Comparison of ENCODE assay signal across 15 cellular contexts in genomic region chr18:12086249-12086648, GRCh38. TPM values are rescaled to one million over a fixed set of nuclear protein-coding genes. Genes with fewer than 3 reads are reported as not detected.
DNase-seq lines count a peak whose midpoint lies in the region; ATAC-seq and TF ChIP-seq lines count a peak whose summit lies in the region.
"Had no signal": no experiment of that assay in that cellular context is flagged by ENCODE, and none has a peak within 500 bp of the region (broad histone marks: within the 10 kb centered on the region; RNA-seq: fewer than 3 reads in every experiment).

No MANE protein-coding gene starts in this region.

- peak overlapping the region in 1 of 2 donors; percentile 69 for H3K27ac Mint-ChIP-seq in stimulated activated naive CD8-positive, alpha-beta T cell treated with anti-CD3 and anti-CD28 coated beads, Interleukin-15, amount 100 ng/mL, for 72 hours
- H3K27ac Mint-ChIP-seq: type B pancreatic cell had no signal

- H3K9me2 ChIP-seq in OCI-LY7 (ENCODE audit: insufficient read depth, low read length): no peaks in the 10 kb centered on the region

- H3K27ac ChIP-seq in lower lobe of right lung: no peak overlapping the region
- no peak overlapping the region for H3K27ac ChIP-seq in aorta (ENCODE audit: low read depth in 1 of 2, low read length in 2 of 2)
- no peak overlapping the region for H3K27ac ChIP-seq in OCI-LY7 (ENCODE audit: low read depth, low read length, poor library complexity, severe bottlenecking)

- no peak overlapping the region for H3K4me3 Mint-ChIP-seq in stimulated activated naive CD8-positive, alpha-beta T cell treated with anti-CD3 and anti-CD28 coated beads, Interleukin-15, amount 100 ng/mL, for 72 hours
- H3K4me3 Mint-ChIP-seq: dendritic cell treated with granulocyte-macrophage colony-stimulating factor and Interleukin-4, amounts not matched to agents 40 ng/mL and 50 ng/mL, for 4 days; type B pancreatic cell had no signal

- ATAC-seq in stimulated activated naive CD8-positive, alpha-beta T cell treated with anti-CD3 and anti-CD28 coated beads, Interleukin-15, amount 100 ng/mL, for 72 hours: peak; percentile 52
- no peak for ATAC-seq in stimulated activated naive CD8-positive, alpha-beta T cell treated with anti-CD3 and anti-CD28 coated beads, Interleukin-15, Interleukin-2, amounts not matched to agents 100 U/mL and 50 U/mL, for 24 hours
- peak; percentile 66 to 86 for ATAC-seq in lower lobe of right lung
- peak; percentile 5 for ATAC-seq in aorta (ENCODE audit: low FRiP score)

- H3K27me3 Mint-ChIP-seq in stimulated activated naive CD8-positive, alpha-beta T cell treated with anti-CD3 and anti-CD28 coated beads, Interleukin-15, amount 100 ng/mL, for 72 hours: peaks cover 10% of the 10 kb centered on the region

- no peak for DNase-seq in stimulated activated naive CD8-positive, alpha-beta T cell treated with anti-CD3 and anti-CD28 coated beads, Interleukin-15, amount 100 ng/mL, for 72 hours
- DNase-seq in stimulated activated naive CD8-positive, alpha-beta T cell treated with anti-CD3 and anti-CD28 coated beads, Interleukin-15, Interleukin-2, amounts not matched to agents 100 U/mL and 50 U/mL, for 24 hours: no peak
- DNase-seq in RPMI8226 (peak; percentile 89), lower lobe of right lung (peak; percentile 70), aorta (peak in 1 of 2 donors; percentile 42), NCI-H2081 treated with DMSO at 0.1 percent for 48 hours (lab: John Stamatoyannopoulos, UW) (no peak), OCI-LY7 (ENCODE audit: low spot score) (no peak), midbrain (lab: John Stamatoyannopoulos, UW) (no peak)
- DNase-seq: activated gamma-delta T cell treated with Interleukin-2 at 50 U/mL for 16 hours, SW 1271 had no signal

- WGBS in aorta, 2 donors: 90 to 95% methylated on average over 5 of the region's 5 CpGs

- H2AFZ ChIP-seq in OCI-LY7 (ENCODE audit: low read length): no peak overlapping the region

- intact Hi-C loops in lower lobe of right lung (cut with DNase I) (no loop called here), aorta (cut with DNase I) (no loop called here), OCI-LY7 (cut with micrococcal nuclease; ENCODE audit: unreplicated experiment) (no loop called here)

- no peaks in the 10 kb centered on the region for H4K20me1 ChIP-seq in OCI-LY7 (ENCODE audit: insufficient read depth, low read length)

- POLR2A ChIA-PET in OCI-LY7 (lab: Charles Lee): no interaction called here

- H3K9me3 ChIP-seq in lower lobe of right lung (no peaks in the 10 kb centered on the region), aorta (ENCODE audit: control insufficient read depth, low read length) (no peaks in the 10 kb centered on the region), OCI-LY7 (ENCODE audit: low read length) (no peaks in the 10 kb centered on the region)

- H3K36me3 ChIP-seq in lower lobe of right lung (no peaks in the 10 kb centered on the region), aorta (ENCODE audit: control insufficient read depth in 1 of 2, insufficient read depth in 2 of 2, low read length in 1 of 2) (no peaks in the 10 kb centered on the region), OCI-LY7 (ENCODE audit: insufficient read depth, low read length) (no peaks in the 10 kb centered on the region)

- no peaks in the 10 kb centered on the region for H3K9me3 Mint-ChIP-seq in stimulated activated naive CD8-positive, alpha-beta T cell treated with anti-CD3 and anti-CD28 coated beads, Interleukin-15, amount 100 ng/mL, for 72 hours
- H3K9me3 Mint-ChIP-seq: dendritic cell treated with granulocyte-macrophage colony-stimulating factor and Interleukin-4, amounts not matched to agents 40 ng/mL and 50 ng/mL, for 4 days; type B pancreatic cell had no signal

- no peaks in the 10 kb centered on the region for H3K79me2 ChIP-seq in OCI-LY7 (ENCODE audit: insufficient read depth, low read depth, low read length)

- CTCF ChIA-PET in OCI-LY7 (lab: Charles Lee; ENCODE audit: unreplicated experiment): no interaction called here

- BruUV-seq in OCI-LY7 (replicated peaks; lab: Mats Ljungman, UMichigan): no TSS peak

- H3K4me1 Mint-ChIP-seq in stimulated activated naive CD8-positive, alpha-beta T cell treated with anti-CD3 and anti-CD28 coated beads, Interleukin-15, amount 100 ng/mL, for 72 hours: no peaks in the 10 kb centered on the region

- H3K4me3 ChIP-seq in lower lobe of right lung (no peak overlapping the region), aorta (ENCODE audit: low read length in 2 of 2) (no peak overlapping the region), OCI-LY7 (ENCODE audit: low read depth, low read length, poor library complexity, severe bottlenecking) (no peak overlapping the region)

- no peak for TF ChIP-seq CTCF in lower lobe of right lung (IDR thresholded peaks at IDR 0.05)
- no peak for TF ChIP-seq CTCF in OCI-LY7 (conservative IDR thresholded peaks at IDR 0.05; ENCODE audit: low read length)

- no peak overlapping the region for H3K4me2 ChIP-seq in OCI-LY7 (ENCODE audit: low read length)

- H3K27me3 ChIP-seq in lower lobe of right lung (ENCODE audit: low read depth): no peaks in the 10 kb centered on the region
- no peaks in the 10 kb centered on the region for H3K27me3 ChIP-seq in aorta (ENCODE audit: control insufficient read depth in 1 of 2, insufficient read depth in 2 of 2, low read length in 1 of 2)

- H3K4me1 ChIP-seq in lower lobe of right lung (no peaks in the 10 kb centered on the region), aorta (ENCODE audit: control insufficient read depth in 1 of 2, insufficient read depth in 2 of 2, low read length in 2 of 2) (no peaks in the 10 kb centered on the region), OCI-LY7 (ENCODE audit: insufficient read depth, low read length, poor library complexity, severe bottlenecking) (no peaks in the 10 kb centered on the region)

RNA-seq across cellular contexts. Expression of gene ANKRD62, which starts 7.4 kb away (rescaled TPM):
- 0.27 TPM for total RNA-seq in lower lobe of right lung
- not detected for total RNA-seq in aorta
- polyA plus RNA-seq in aorta: not detected
- total RNA-seq in OCI-LY7 (2014; rRNA removed; shearing (Covaris generic)): 4.1 and 5.4 TPM in 2 replicates
- 7.1 and 7.3 TPM in 2 replicates for total RNA-seq in OCI-LY7 (2022)
- total RNA-seq: fibroblast of lung, lower leg skin had no signal
- polyA plus RNA-seq: fibroblast of lung, neural cell had no signal

Comparison
In these comparisons a context has a peak if more than half of its experiments do, and no peak if none do; other contexts are left out.
1. DNase-seq: peak in RPMI8226 (single experiment) and lower lobe of right lung (single experiment); none in stimulated activated naive CD8-positive, alpha-beta T cell treated with anti-CD3 and anti-CD28 coated beads, Interleukin-15, amount 100 ng/mL, for 72 hours (0 of 2), stimulated activated naive CD8-positive, alpha-beta T cell treated with anti-CD3 and anti-CD28 coated beads, Interleukin-15, Interleukin-2, amounts not matched to agents 100 U/mL and 50 U/mL, for 24 hours (single experiment), NCI-H2081 treated with DMSO at 0.1 percent for 48 hours (single experiment), OCI-LY7 (single experiment) and midbrain (single experiment).